Comparison of ENCODE assay signal across 19 cellular contexts in the genomic region with DNA sequence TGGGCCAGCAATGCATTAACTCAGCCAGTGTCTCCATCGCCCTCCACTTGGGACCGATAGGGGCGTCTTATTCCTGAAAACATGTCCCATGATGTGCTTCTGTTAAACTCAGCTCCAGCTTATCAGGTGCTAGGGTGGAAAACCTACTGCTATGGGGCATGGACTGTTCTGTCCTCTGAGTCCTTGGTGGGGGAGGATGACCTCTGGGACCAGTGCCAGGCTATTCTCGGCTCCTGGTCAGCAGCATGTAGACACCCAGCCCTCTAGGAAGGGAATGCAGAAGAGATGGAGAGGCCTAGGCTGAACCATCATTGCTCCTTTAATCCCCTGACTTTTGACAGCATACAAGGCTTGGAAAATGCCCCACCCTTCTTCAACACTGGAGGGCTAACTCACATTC.
A peak's percentile ranks its signal among the peaks of the same experiment; 100 is the strongest.
DNase-seq lines count a peak whose midpoint lies in the region; ATAC-seq and TF ChIP-seq lines count a peak whose summit lies in the region.
"Had no signal": no experiment of that assay in that cellular context is flagged by ENCODE, and none has a peak within 500 bp of the region (broad histone marks: within the 10 kb centered on the region; RNA-seq: fewer than 3 reads in every experiment).

No MANE protein-coding gene starts in this region.

- H3F3A ChIP-seq in GM23338 (replicated peaks; ENCODE audit: low read depth) = no peaks in the 10 kb centered on the region

- H3K4me1 Mint-ChIP-seq in GM23338 = no peaks in the 10 kb centered on the region; the same call in 2 of the 3 replicates
- H3K4me1 Mint-ChIP-seq in activated naive CD8-positive, alpha-beta T cell treated with anti-CD3 and anti-CD28 coated beads for 36 hours = no peaks in the 10 kb centered on the region

- no peaks in the 10 kb centered on the region for H3K27me3 ChIP-seq in GM23338 (ENCODE audit: insufficient read depth)
- H3K27me3 ChIP-seq in left ventricle myocardium inferior (ENCODE audit: low read depth) = no peaks in the 10 kb centered on the region
- H3K27me3 ChIP-seq in transverse colon = peaks cover 4% of the 10 kb centered on the region

- H3K9me3 Mint-ChIP-seq in GM23338 = no peaks in the 10 kb centered on the region; the same call in 2 of the 3 replicates
- H3K9me3 Mint-ChIP-seq in activated naive CD8-positive, alpha-beta T cell treated with anti-CD3 and anti-CD28 coated beads for 36 hours = peaks cover 1% of the 10 kb centered on the region

- no peaks in the 10 kb centered on the region for H4K20me1 ChIP-seq in GM23338 (replicated peaks; ENCODE audit: insufficient read depth)

- TF ChIP-seq CTCF in GM23338 (conservative IDR thresholded peaks at IDR 0.05; ENCODE audit: low read depth in 2 of 2) (0 out of 4 replicates have a peak, but pooled peaks of 1 of the 2 experiments have one; percentile 2), left ventricle myocardium inferior (IDR thresholded peaks at IDR 0.05; ENCODE audit: borderline replicate concordance) (peak; percentile 27), transverse colon (IDR thresholded peaks at IDR 0.05) (no peak)

- H3K36me3 ChIP-seq in GM23338 (ENCODE audit: insufficient read depth) (no peaks in the 10 kb centered on the region), left ventricle myocardium inferior (no peaks in the 10 kb centered on the region), transverse colon (no peaks in the 10 kb centered on the region)

- H3K9me3 ChIP-seq in left ventricle myocardium inferior (replicated peaks) = no peaks in the 10 kb centered on the region
- no peaks in the 10 kb centered on the region for H3K9me3 ChIP-seq in transverse colon
- H3K9me3 ChIP-seq: A549, Caco-2 had no signal

- H3K4me1 ChIP-seq in GM23338 (ENCODE audit: insufficient read depth) = no peaks in the 10 kb centered on the region
- H3K4me1 ChIP-seq in left ventricle myocardium inferior = peaks cover 15% of the 10 kb centered on the region
- peaks cover 0 to 3% (median 0%) of the 10 kb centered on the region in 4 donors for H3K4me1 ChIP-seq in transverse colon
- H3K4me1 ChIP-seq: A549 had no signal

- H3K4me2 ChIP-seq in GM23338 = no peak overlapping the region
- H3K4me2 ChIP-seq: A549 had no signal

- no peak for TF ChIP-seq POLR2A in transverse colon (IDR thresholded peaks at IDR 0.05)

- WGBS in transverse colon (ENCODE audit: low coverage in 1 of 2), 2 donors = 88% methylated on average over 4 of the region's 4 CpGs; no CpG with 5 or more reads in 1 of the 2 donors

- H3K27ac Mint-ChIP-seq in GM23338 = no peak overlapping the region
- no peak overlapping the region for H3K27ac Mint-ChIP-seq in activated naive CD8-positive, alpha-beta T cell treated with anti-CD3 and anti-CD28 coated beads for 36 hours
- H3K27ac Mint-ChIP-seq: CD4-positive, alpha-beta T cell had no signal

- H3K27ac ChIP-seq in GM23338 (ENCODE audit: low read depth) (no peak overlapping the region), left ventricle myocardium inferior (replicated peaks) (peak overlapping the region; percentile 79), transverse colon (no peak overlapping the region)
- H3K27ac ChIP-seq: 22Rv1, A549, C4-2B, GM23248 had no signal

- H3K4me3 ChIP-seq in GM23338 (no peak overlapping the region), left ventricle myocardium inferior (no peak overlapping the region), transverse colon (no peak overlapping the region)
- H3K4me3 ChIP-seq: A549, GM23248 had no signal

- intact Hi-C loops in cardiac septum (cut with DNase I) (no loop called here), left ventricle myocardium inferior (cut with micrococcal nuclease) (no loop called here), transverse colon (cut with DNase I; ENCODE audit: low total_unique reads) (no loop called here)

- no peak overlapping the region for H2AFZ ChIP-seq in GM23338
- H2AFZ ChIP-seq: GM23248 had no signal

- H3K27me3 Mint-ChIP-seq in GM23338 (ENCODE audit: insufficient read depth, low read depth, poor library complexity) = peaks cover 8% of the 10 kb centered on the region
- peaks cover 20% of the 10 kb centered on the region for H3K27me3 Mint-ChIP-seq in activated naive CD8-positive, alpha-beta T cell treated with anti-CD3 and anti-CD28 coated beads for 36 hours

- TF ChIP-seq EP300 in transverse colon (IDR thresholded peaks at IDR 0.05; ENCODE audit: low read depth) = no peak

- ATAC-seq in GM23338 (no peak), HG02759 (IDR thresholded peaks at IDR 0.05; ENCODE audit: unreplicated experiment) (no peak)
- ATAC-seq: A549, HepG2 had no signal

- in situ Hi-C loops in transverse colon (cut with MboI; ENCODE audit: low pct_ligation_motif_present in 1 of 4, low pct_unique_long_range_greater_than_20kb in 1 of 4, low sequenced_read_pairs in 3 of 4) = no loop called here

- DNase-seq in GM23338 (ENCODE audit: low spot score) (peak; percentile 3), cardiac septum (ENCODE audit: low spot score) (peak; percentile 83), left ventricle myocardium inferior (peak; percentile 74), islet precursor cell (peak; percentile 54), transverse colon (no peak)
- DNase-seq in stimulated activated naive CD4-positive, alpha-beta T cell (lab: John Stamatoyannopoulos, UW) = no peak
- DNase-seq in activated naive CD8-positive, alpha-beta T cell treated with anti-CD3 and anti-CD28 coated beads for 36 hours = no peak
- DNase-seq: AML-193; Caco-2; CD4-positive, alpha-beta T cell; DMS79; GDM1; GM23248; HCEC 1CT had no signal

- no peaks in the 10 kb centered on the region for H3K36me3 Mint-ChIP-seq in GM23338 (ENCODE audit: low read depth)
- H3K36me3 Mint-ChIP-seq in activated naive CD8-positive, alpha-beta T cell treated with anti-CD3 and anti-CD28 coated beads for 36 hours = no peaks in the 10 kb centered on the region

- H3K4me3 Mint-ChIP-seq in GM23338 = no peak overlapping the region
- no peak overlapping the region for H3K4me3 Mint-ChIP-seq in activated naive CD8-positive, alpha-beta T cell treated with anti-CD3 and anti-CD28 coated beads for 36 hours
- H3K4me3 Mint-ChIP-seq: CD4-positive, alpha-beta T cell had no signal

- no peaks in the 10 kb centered on the region for H3K79me2 ChIP-seq in GM23338 (replicated peaks; ENCODE audit: insufficient read depth)

- no peaks in the 10 kb centered on the region for H3K9me2 ChIP-seq in GM23338 (ENCODE audit: insufficient read depth)

TF ChIP-seq in GM23338, 12 proteins besides CTCF, POLR2A, EP300 and RAD21 (continues in another document):
- TF ChIP-seq CREB1 (CRISPR knock-in tag; IDR thresholded peaks at IDR 0.05; ENCODE audit: low read depth) (no peak), ZNF331 (CRISPR knock-in tag; IDR thresholded peaks at IDR 0.05; ENCODE audit: low read depth) (no peak), REST (IDR thresholded peaks at IDR 0.05; ENCODE audit: unreplicated experiment) (no peak), NANOG (IDR thresholded peaks at IDR 0.05; ENCODE audit: borderline replicate concordance) (no peak), EZH2phosphoT487 (IDR thresholded peaks at IDR 0.05; ENCODE audit: unreplicated experiment) (no peak), JUNB (IDR thresholded peaks at IDR 0.05; ENCODE audit: unreplicated experiment) (no peak), ZNF114 (CRISPR knock-in tag; IDR thresholded peaks at IDR 0.05) (no peak)

Comparison
In these comparisons a context has a peak if more than half of its experiments do, and no peak if none do; other contexts are left out.
1. DNase-seq: peak in GM23338 (single experiment), cardiac septum (single experiment), left ventricle myocardium inferior (single experiment) and islet precursor cell (single experiment); none in transverse colon (single experiment), stimulated activated naive CD4-positive, alpha-beta T cell (0 of 6) and activated naive CD8-positive, alpha-beta T cell treated with anti-CD3 and anti-CD28 coated beads for 36 hours (single experiment).